30 cellular contexts compared by ENCODE assay signal in the genomic region with DNA sequence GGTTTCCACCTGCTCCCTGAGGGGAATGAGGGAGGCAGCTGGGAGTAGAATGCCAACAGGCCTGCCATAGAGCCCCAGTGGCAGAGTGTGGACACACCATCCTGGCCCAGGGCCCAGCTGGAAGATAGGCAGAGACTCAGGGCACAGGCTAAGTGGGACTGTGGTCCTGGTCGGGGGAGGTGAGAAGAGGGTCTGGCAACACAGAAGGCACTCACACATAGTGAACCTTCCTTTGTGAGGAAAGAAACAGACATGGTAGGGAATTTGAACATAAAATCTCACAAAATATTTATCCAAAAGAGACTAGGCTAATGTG. TPM values are rescaled to one million over a fixed set of nuclear protein-coding genes. Genes with fewer than 3 reads are reported as not detected.
DNase-seq lines count a peak whose midpoint lies in the region; ATAC-seq and TF ChIP-seq lines count a peak whose summit lies in the region.
"Had no signal": no experiment of that assay in that cellular context is flagged by ENCODE, and none has a peak within 500 bp of the region (broad histone marks: within the 10 kb centered on the region; RNA-seq: fewer than 3 reads in every experiment).

No MANE protein-coding gene starts in this region.

- 0 out of 3 replicates have a peak, but pooled peaks have one; percentile 20 for ATAC-seq in RWPE2 (ENCODE audit: low read depth)
- ATAC-seq in sciatic nerve = no peak
- ATAC-seq: esophagus mucosa, foreskin keratinocyte, left colon had no signal

- no peak overlapping the region for H2AK5ac ChIP-seq in mesendoderm (ENCODE audit: low read length)

- H3K4me1 Mint-ChIP-seq in endothelial cell (ENCODE audit: unreplicated experiment) = peaks cover 69% of the 10 kb centered on the region
- H3K4me1 Mint-ChIP-seq: CD8-positive, alpha-beta memory T cell; nephron progenitor cell had no signal

- H3K4ac ChIP-seq in mesendoderm (ENCODE audit: low read depth, low read length) = peak overlapping the region; percentile 48

- H3K27ac ChIP-seq in RWPE2 (ENCODE audit: poor library complexity, severe bottlenecking) (no peak overlapping the region), mesendoderm (ENCODE audit: low read depth, low read length) (no peak overlapping the region)
- H3K27ac ChIP-seq: colonic mucosa, foreskin keratinocyte, parathyroid adenoma, transverse colon, VCaP had no signal

- WGBS in mesendoderm (ENCODE audit: extremely low coverage, insufficient coverage, low lambda C conversion rate) = no CpG with 5 or more reads among the region's 1 CpG

- H4K8ac ChIP-seq in mesendoderm (ENCODE audit: low read depth, low read length) = no peak overlapping the region

- no peak overlapping the region for H3K9ac ChIP-seq in mesendoderm (ENCODE audit: low read length)
- H3K9ac ChIP-seq: parathyroid adenoma had no signal

- DNase-seq in BE2C (peak; percentile 72), D341Med (ENCODE audit: low spot score) (peak; percentile 37), RWPE2 (ENCODE audit: low spot score) (no peak), mesendoderm (no peak), endothelial cell (ENCODE audit: low spot score) (no peak), NCI-H524 treated with DMSO at 0.1 percent for 48 hours (lab: John Stamatoyannopoulos, UW) (no peak), sciatic nerve (ENCODE audit: low spot score) (no peak)
- no peak for DNase-seq in activated naive CD4-positive, alpha-beta T cell treated with anti-CD3 and anti-CD28 coated beads, Interleukin-2, amount 50 U/mL, for 16 hours
- DNase-seq: activated CD4-positive, alpha-beta T cell treated with anti-CD3 and anti-CD28 coated beads, Interleukin-2, amount 10 ng/mL, durations not matched to agents 24 days and 14 days; activated naive CD4-positive, alpha-beta T cell; activated T-cell treated with anti-CD3 and anti-CD28 coated beads, Interleukin-2, amount 50 U/mL, for 48 hours; CD8-positive, alpha-beta memory T cell; colonic mucosa; DMS79 treated with DMSO at 0.1 percent for 48 hours; effector memory CD4-positive, alpha-beta T cell; foreskin keratinocyte; left colon; NCI-H1105 treated with DMSO at 0.1 percent for 48 hours; NCI-H2029 treated with DMSO at 0.1 percent for 48 hours; NCI-H446 treated with DMSO at 0.1 percent for 48 hours; nephron progenitor cell; right cardiac atrium; RPMI8226; stimulated activated CD4-positive, alpha-beta T cell treated with anti-CD3 and anti-CD28 coated beads, Interleukin-12 subunit alpha, Interleukin-12 subunit beta, amount 100 ng/mL, for 4 hours; stimulated activated CD4-positive, alpha-beta T cell treated with anti-CD3 and anti-CD28 coated beads, Interleukin-4, amount 100 ng/mL, for 24 hours; transverse colon had no signal

- H3K4me3 ChIP-seq in BE2C (ENCODE audit: low read depth, low read length) (no peak overlapping the region), RWPE2 (ENCODE audit: severe bottlenecking) (no peak overlapping the region), mesendoderm (ENCODE audit: low read length) (no peak overlapping the region)
- H3K4me3 ChIP-seq: colonic mucosa, HAP-1, transverse colon had no signal

- no peak overlapping the region for H3K56ac ChIP-seq in mesendoderm (ENCODE audit: low read length)

- H3K36me3 ChIP-seq in BE2C = no peaks in the 10 kb centered on the region
- peaks cover 8% of the 10 kb centered on the region; the same call in 1 of the 2 replicates for H3K36me3 ChIP-seq in RWPE2 (ENCODE audit: low read depth)
- H3K36me3 ChIP-seq in mesendoderm (ENCODE audit: control insufficient read depth, insufficient read depth, low read length) = no peaks in the 10 kb centered on the region
- H3K36me3 ChIP-seq: colonic mucosa, HAP-1, transverse colon had no signal

- peaks cover 6% of the 10 kb centered on the region for H3K27me3 Mint-ChIP-seq in endothelial cell (ENCODE audit: unreplicated experiment)

- H3K4me1 ChIP-seq in BE2C (0 out of 2 replicates have a peak, but pooled peaks cover 5% of the 10 kb centered on the region), RWPE2 (ENCODE audit: insufficient read depth, poor library complexity, severe bottlenecking) (peaks cover 6% of the 10 kb centered on the region), mesendoderm (ENCODE audit: control insufficient read depth, low read depth, low read length) (no peaks in the 10 kb centered on the region)
- H3K4me1 ChIP-seq: colonic mucosa, parathyroid adenoma, transverse colon had no signal

- no peak overlapping the region for H3K27ac Mint-ChIP-seq in endothelial cell (ENCODE audit: unreplicated experiment)
- H3K27ac Mint-ChIP-seq: activated CD4-positive, alpha-beta T cell treated with anti-CD3 and anti-CD28 coated beads, Interleukin-2, amount 10 ng/mL, durations not matched to agents 24 days and 14 days; nephron progenitor cell had no signal

- H3K36me3 Mint-ChIP-seq in endothelial cell (ENCODE audit: low read depth, unreplicated experiment) = no peaks in the 10 kb centered on the region

- TF ChIP-seq CTCF in BE2C (IDR thresholded peaks at IDR 0.05; ENCODE audit: low read depth, low read length) (0 out of 2 replicates have a peak, but pooled peaks have one; percentile 14), RWPE2 (IDR thresholded peaks at IDR 0.05; ENCODE audit: poor library complexity, severe bottlenecking) (no peak), endothelial cell (IDR thresholded peaks at IDR 0.05; ENCODE audit: unreplicated experiment) (no peak)

- H3K18ac ChIP-seq in mesendoderm (ENCODE audit: low read length) = no peak overlapping the region

- H3K4me2 ChIP-seq in mesendoderm (ENCODE audit: low read length) = no peak overlapping the region

- no peaks in the 10 kb centered on the region for H3K9me3 ChIP-seq in BE2C
- H3K9me3 ChIP-seq in RWPE2 (ENCODE audit: severe bottlenecking) = no peaks in the 10 kb centered on the region
- H3K9me3 ChIP-seq: colonic mucosa, HAP-1, transverse colon had no signal

- intact Hi-C loops in sciatic nerve (cut with DNase I) = no loop called here

- no peaks in the 10 kb centered on the region for H3K9me3 Mint-ChIP-seq in endothelial cell (ENCODE audit: unreplicated experiment)
- H3K9me3 Mint-ChIP-seq: activated CD4-positive, alpha-beta T cell treated with anti-CD3 and anti-CD28 coated beads, Interleukin-2, amount 10 ng/mL, durations not matched to agents 24 days and 14 days; nephron progenitor cell had no signal

- no peaks in the 10 kb centered on the region for H3K79me1 ChIP-seq in mesendoderm (ENCODE audit: low read length)

- no peaks in the 10 kb centered on the region for H3K79me2 ChIP-seq in mesendoderm (ENCODE audit: control insufficient read depth, insufficient read depth, low read length)
- H3K79me2 ChIP-seq: parathyroid adenoma had no signal

- no peaks in the 10 kb centered on the region for H3K27me3 ChIP-seq in BE2C
- no peaks in the 10 kb centered on the region for H3K27me3 ChIP-seq in RWPE2 (ENCODE audit: insufficient read depth, poor library complexity, severe bottlenecking)
- H3K27me3 ChIP-seq in mesendoderm (ENCODE audit: insufficient read depth, low read length, poor library complexity) = no peaks in the 10 kb centered on the region
- H3K27me3 ChIP-seq: colonic mucosa, foreskin keratinocyte, transverse colon had no signal

- no peak overlapping the region for H2BK5ac ChIP-seq in mesendoderm (ENCODE audit: low read length)

- no peak overlapping the region for H3K23ac ChIP-seq in mesendoderm (ENCODE audit: low read length)

- H2BK120ac ChIP-seq in mesendoderm (ENCODE audit: low read depth, low read length) = no peak overlapping the region

- no peak overlapping the region for H2BK15ac ChIP-seq in mesendoderm (replicated peaks; ENCODE audit: low read depth)

- H4K5ac ChIP-seq in mesendoderm (ENCODE audit: low read length) = no peak overlapping the region

- no peak overlapping the region for H3K4me3 Mint-ChIP-seq in endothelial cell (ENCODE audit: unreplicated experiment)
- H3K4me3 Mint-ChIP-seq: activated CD4-positive, alpha-beta T cell treated with anti-CD3 and anti-CD28 coated beads, Interleukin-2, amount 10 ng/mL, durations not matched to agents 24 days and 14 days; CD8-positive, alpha-beta memory T cell; nephron progenitor cell had no signal

RNA-seq across cellular contexts. Expression of a gene that starts 41.2 kb away (rescaled TPM):
- polyA plus RNA-seq in BE2C (2012; ENCODE audit: insufficient read depth, insufficient read length, low read depth) = 14.7 TPM
- 21.8 TPM for polyA plus RNA-seq in mesendoderm (2013, experiment 1 of 2)
- 20.8 TPM for polyA plus RNA-seq in mesendoderm (2013, experiment 2 of 2)
- total RNA-seq in endothelial cell (ENCODE audit: unreplicated experiment) = 25.2 TPM
- total RNA-seq in sciatic nerve = 29.4 TPM

Comparison
In these comparisons a context has a peak if more than half of its experiments do, and no peak if none do; other contexts are left out.
1. DNase-seq: peak in BE2C (single experiment) and D341Med (single experiment); none in RWPE2 (single experiment), mesendoderm (single experiment), endothelial cell (single experiment), NCI-H524 treated with DMSO at 0.1 percent for 48 hours (single experiment), activated naive CD4-positive, alpha-beta T cell treated with anti-CD3 and anti-CD28 coated beads, Interleukin-2, amount 50 U/mL, for 16 hours (single experiment) and sciatic nerve (single experiment).